In genomic region chr7:17985473-17986239, GRCh38 we compare ENCODE assay signal across 2 cellular contexts.
TF ChIP-seq lines count a peak whose summit lies in the region.

No MANE protein-coding gene starts in this region.

TF ChIP-seq in HepG2, 621 proteins besides CTCF, POLR2A, EP300 and RAD21:
- TF ChIP-seq ZNF577 (CRISPR knock-in tag; IDR thresholded peaks at IDR 0.05; ENCODE audit: borderline replicate concordance, low read depth) = no peak
- no peak for TF ChIP-seq ZNF329 (CRISPR knock-in tag; IDR thresholded peaks at IDR 0.05; ENCODE audit: low read depth)
- TF ChIP-seq, protein P1, sequence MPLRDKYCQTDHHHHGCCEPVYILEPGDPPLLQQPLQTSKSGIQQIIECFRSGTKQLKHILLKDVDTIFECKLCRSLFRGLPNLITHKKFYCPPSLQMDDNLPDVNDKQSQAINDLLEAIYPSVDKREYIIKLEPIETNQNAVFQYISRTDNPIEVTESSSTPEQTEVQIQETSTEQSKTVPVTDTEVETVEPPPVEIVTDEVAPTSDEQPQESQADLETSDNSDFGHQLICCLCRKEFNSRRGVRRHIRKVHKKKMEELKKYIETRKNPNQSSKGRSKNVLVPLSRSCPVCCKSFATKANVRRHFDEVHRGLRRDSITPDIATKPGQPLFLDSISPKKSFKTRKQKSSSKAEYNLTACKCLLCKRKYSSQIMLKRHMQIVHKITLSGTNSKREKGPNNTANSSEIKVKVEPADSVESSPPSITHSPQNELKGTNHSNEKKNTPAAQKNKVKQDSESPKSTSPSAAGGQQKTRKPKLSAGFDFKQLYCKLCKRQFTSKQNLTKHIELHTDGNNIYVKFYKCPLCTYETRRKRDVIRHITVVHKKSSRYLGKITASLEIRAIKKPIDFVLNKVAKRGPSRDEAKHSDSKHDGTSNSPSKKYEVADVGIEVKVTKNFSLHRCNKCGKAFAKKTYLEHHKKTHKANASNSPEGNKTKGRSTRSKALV (CRISPR knock-in tag; IDR thresholded peaks at IDR 0.05) = no peak
- no peak for TF ChIP-seq NFRKB (IDR thresholded peaks at IDR 0.05)
- TF ChIP-seq STAG1 (CRISPR knock-in tag; IDR thresholded peaks at IDR 0.05) = 0 out of 2 replicates have a peak, but pooled peaks have one; percentile 15

TF ChIP-seq in HEK293T, 16 proteins besides CTCF, POLR2A, EP300 and RAD21:
- TF ChIP-seq SP1 (IDR thresholded peaks at IDR 0.05) (no peak), L3MBTL2 (conservative IDR thresholded peaks at IDR 0.05) (no peak), NFRKB (IDR thresholded peaks at IDR 0.05) (no peak), FOXA1 (IDR thresholded peaks at IDR 0.05) (no peak), BHLHE40 (IDR thresholded peaks at IDR 0.05; ENCODE audit: borderline replicate concordance) (no peak), PKNOX1 (IDR thresholded peaks at IDR 0.05) (no peak), ARNT (IDR thresholded peaks at IDR 0.05) (no peak), FOXM1 (IDR thresholded peaks at IDR 0.05; ENCODE audit: borderline replicate concordance) (no peak), CTBP1 (IDR thresholded peaks at IDR 0.05; ENCODE audit: borderline replicate concordance) (no peak), TARDBP (IDR thresholded peaks at IDR 0.05) (no peak), ELF4 (IDR thresholded peaks at IDR 0.05) (no peak), SUZ12 (IDR thresholded peaks at IDR 0.05) (no peak), ZNF384 (IDR thresholded peaks at IDR 0.05) (no peak)
TF ChIP-seq in HEK293T: peak in this region for 0.
